ENCODE assay signal across 5 cellular contexts in genomic region chr5:2586016-2586715, GRCh38.
"Had no signal": no experiment of that assay in that cellular context is flagged by ENCODE, and none has a peak within 500 bp of the region (broad histone marks: within the 10 kb centered on the region; RNA-seq: fewer than 3 reads in every experiment).

No MANE protein-coding gene starts in this region.

- H3K4me3 Mint-ChIP-seq: GM23338, H9 had no signal

- H3K4me3 ChIP-seq: GM23338, K562 had no signal

- DNase-seq: H9, HCEC 1CT, IMR-90 had no signal

- H3K4me1 Mint-ChIP-seq: GM23338, H9 had no signal

- H3K9me3 Mint-ChIP-seq: H9 had no signal

- H3K27ac Mint-ChIP-seq: GM23338, H9 had no signal
